14 cellular contexts compared by ENCODE assay signal in the genomic region with DNA sequence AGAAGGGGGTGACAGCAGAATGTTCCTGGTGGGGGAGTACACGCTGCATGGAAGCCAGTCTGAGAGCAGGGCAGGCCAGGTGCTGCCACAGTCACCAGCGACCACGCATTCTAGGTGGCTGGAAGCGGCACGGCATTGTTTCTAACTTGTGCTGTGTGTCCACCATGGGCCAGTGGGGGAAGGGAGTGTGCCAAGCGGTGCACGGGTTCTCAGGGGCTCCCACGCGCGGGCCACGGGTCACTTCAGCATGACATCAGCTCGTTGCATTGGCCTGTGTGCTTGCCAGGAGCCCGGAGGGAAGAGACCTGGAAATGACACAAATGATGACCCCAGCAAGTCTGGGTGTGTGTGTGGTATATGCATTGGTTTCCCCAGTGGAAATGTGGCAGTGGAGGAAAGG.
DNase-seq lines count a peak whose midpoint lies in the region; ATAC-seq, FAIRE-seq and TF ChIP-seq lines count a peak whose summit lies in the region.
"Had no signal": no experiment of that assay in that cellular context is flagged by ENCODE, and none has a peak within 500 bp of the region (broad histone marks: within the 10 kb centered on the region; RNA-seq: fewer than 3 reads in every experiment).

No MANE protein-coding gene starts in this region.

- H4K20me1 ChIP-seq in K562 (replicated peaks; ENCODE audit: control insufficient read depth, insufficient read depth, low read length) (peaks cover 22% of the 10 kb centered on the region; the same call in 1 of the 2 replicates), osteoblast (ENCODE audit: insufficient read depth, low read length) (peaks cover 48% of the 10 kb centered on the region)

- H3K27me3 ChIP-seq in K562 (ENCODE audit: control insufficient read depth in 2 of 2, insufficient read depth in 2 of 2, low read length in 2 of 2) (no peaks in the 10 kb centered on the region; a peak in 1 of 5 replicates), esophagus squamous epithelium (no peaks in the 10 kb centered on the region), osteoblast (ENCODE audit: insufficient read depth, low read length) (no peaks in the 10 kb centered on the region)
- H3K27me3 ChIP-seq: BLaER1 treated with 17β-estradiol and CSF1 and Interleukin-3, amounts not matched to agents 10 nM and 100 nM had no signal

- in situ Hi-C loops in K562 (cut with MboI): no loop called here

- TF ChIP-seq RAD21 in K562 (CRISPR knock-in tag; conservative IDR thresholded peaks at IDR 0.05 in 1 of 2, IDR thresholded peaks at IDR 0.05 in 1 of 2): no peak

- no peaks in the 10 kb centered on the region; the same call in 1 of the 2 replicates for H3K9me3 ChIP-seq in K562 (replicated peaks; ENCODE audit: control insufficient read depth, insufficient read depth, low read depth, low read length)
- no peaks in the 10 kb centered on the region for H3K9me3 ChIP-seq in esophagus squamous epithelium
- H3K9me3 ChIP-seq in osteoblast (ENCODE audit: low read depth, low read length): no peaks in the 10 kb centered on the region
- H3K9me3 ChIP-seq: BLaER1 treated with 17β-estradiol and CSF1 and Interleukin-3, amounts not matched to agents 10 nM and 100 nM; HAP-1 had no signal

- FAIRE-seq in K562 (lab: Jason Lieb, UNC): no peak

- POLR2A ChIA-PET in K562 (lab: Yijun Ruan, JAX): no interaction called here

- BruUV-seq in K562 (replicated peaks; lab: Mats Ljungman, UMichigan): no TSS peak

- H3K36me3 Mint-ChIP-seq in stimulated activated naive B cell treated with anti-CD40 and anti-IgM and Interleukin-4, amounts not matched to agents 10 μg/mL and 1 μg/mL and 100 μg/mL, for 72 hours: peaks cover 29 to 33% of the 10 kb centered on the region in 2 donors

- ATAC-seq in K562: no peak
- ATAC-seq in GM19395 (IDR thresholded peaks at IDR 0.05; ENCODE audit: unreplicated experiment): no peak
- no peak for ATAC-seq in stimulated activated naive B cell treated with anti-CD40 and anti-IgM and Interleukin-4, amounts not matched to agents 10 μg/mL and 1 μg/mL and 100 μg/mL, for 72 hours (replicated peaks)
- ATAC-seq: CD8-positive, alpha-beta T cell had no signal

- peaks cover 17% of the 10 kb centered on the region; the same call in 2 of the 3 replicates for H3K79me2 ChIP-seq in K562 (ENCODE audit: control insufficient read depth, insufficient read depth, low read length)
- H3K79me2 ChIP-seq in osteoblast (ENCODE audit: insufficient read depth, low read length): peaks cover 14% of the 10 kb centered on the region

- H3K9me3 Mint-ChIP-seq in stimulated activated naive B cell treated with anti-CD40 and anti-IgM and Interleukin-4, amounts not matched to agents 10 μg/mL and 1 μg/mL and 100 μg/mL, for 72 hours: no peaks in the 10 kb centered on the region
- H3K9me3 Mint-ChIP-seq: CD8-positive, alpha-beta T cell had no signal

- no peak overlapping the region for H2AFZ ChIP-seq in K562 (ENCODE audit: low read depth, low read length)
- H2AFZ ChIP-seq in osteoblast (ENCODE audit: low read length): no peak overlapping the region

- peaks cover 15% of the 10 kb centered on the region in 2 donors for H3K4me1 Mint-ChIP-seq in stimulated activated naive B cell treated with anti-CD40 and anti-IgM and Interleukin-4, amounts not matched to agents 10 μg/mL and 1 μg/mL and 100 μg/mL, for 72 hours

- intact Hi-C loops in K562 (cut with micrococcal nuclease): no loop called here
- intact Hi-C loops in esophagus squamous epithelium (cut with DNase I): loop anchor here (5.0 kb wide), 1 partner anchor 167 kb away; no protein-coding TSS in a partner anchor

- CTCF ChIA-PET in K562 (lab: Yijun Ruan, JAX; ENCODE audit: low intra/inter-chr PET ratio): no interaction called here

- TF ChIP-seq EP300 in K562 (IDR thresholded peaks at IDR 0.05; ENCODE audit: low read length): no peak

- H3K27me3 Mint-ChIP-seq in stimulated activated naive B cell treated with anti-CD40 and anti-IgM and Interleukin-4, amounts not matched to agents 10 μg/mL and 1 μg/mL and 100 μg/mL, for 72 hours: no peaks in the 10 kb centered on the region
- H3K27me3 Mint-ChIP-seq: B cell had no signal

- H3K4me2 ChIP-seq in K562 (ENCODE audit: insufficient read depth, low read length): no peak overlapping the region
- H3K4me2 ChIP-seq in osteoblast (ENCODE audit: insufficient read depth, low read length): no peak overlapping the region

- H3K27ac ChIP-seq in K562 (ENCODE audit: extremely low read depth, low read depth, low read length): no peak overlapping the region; the same call in 2 of the 3 replicates
- H3K27ac ChIP-seq in esophagus squamous epithelium: peak overlapping the region in 3 of 4 donors; percentile 10 to 78 (median 76)
- no peak overlapping the region for H3K27ac ChIP-seq in osteoblast (ENCODE audit: low read depth, low read length)
- peak overlapping the region; percentile 3 for H3K27ac ChIP-seq in temporal lobe (ENCODE audit: low read depth, low read length)
- H3K27ac ChIP-seq: BLaER1 treated with 17β-estradiol and CSF1 and Interleukin-3, amounts not matched to agents 10 nM and 100 nM had no signal

- H3K4me3 ChIP-seq in K562 (no peak overlapping the region), esophagus squamous epithelium (peak overlapping the region in 1 of 4 donors; percentile 30), osteoblast (ENCODE audit: insufficient read depth, low read length) (no peak overlapping the region)
- H3K4me3 ChIP-seq: BLaER1 treated with 17β-estradiol and CSF1 and Interleukin-3, amounts not matched to agents 10 nM and 100 nM; HAP-1 had no signal

- TF ChIP-seq CTCF in K562 (IDR thresholded peaks at IDR 0.05 in 2 of 3, conservative IDR thresholded peaks at IDR 0.05 in 1 of 3; ENCODE audit: insufficient read depth in 2 of 3, low read depth in 1 of 3, low read length in 3 of 3) (no peak), esophagus squamous epithelium (IDR thresholded peaks at IDR 0.05) (no peak), osteoblast (IDR thresholded peaks at IDR 0.05; ENCODE audit: extremely low read depth, low read depth, low read length) (no peak)

- no peak for TF ChIP-seq POLR2A in K562 (conservative IDR thresholded peaks at IDR 0.05)
- TF ChIP-seq POLR2A in esophagus squamous epithelium (IDR thresholded peaks at IDR 0.05): no peak

- H3K4me1 ChIP-seq in K562 (replicated peaks in 1 of 2; ENCODE audit: control insufficient read depth in 2 of 2, insufficient read depth in 2 of 2, low read length in 2 of 2): peaks cover 0 to 21% of the 10 kb centered on the region in 2 experiments; a peak in 2 of 5 replicates
- peaks cover 39 to 94% (median 71%) of the 10 kb centered on the region in 3 donors for H3K4me1 ChIP-seq in esophagus squamous epithelium
- H3K4me1 ChIP-seq in osteoblast (ENCODE audit: insufficient read depth, low read length): peaks cover 22% of the 10 kb centered on the region
- H3K4me1 ChIP-seq: HAP-1 had no signal

- DNase-seq in K562 (ENCODE audit: extremely low read depth in 1 of 4, low spot score in 3 of 4) (no peak), esophagus squamous epithelium (lab: John Stamatoyannopoulos, UW) (no peak), osteoblast (ENCODE audit: insufficient read length, low spot score, missing footprints) (peak; percentile 5), NK-92 (lab: John Stamatoyannopoulos, UW; ENCODE audit: unreplicated experiment) (no peak)
- DNase-seq in stimulated activated naive B cell treated with anti-CD40 and anti-IgM and Interleukin-4, amounts not matched to agents 10 μg/mL and 1 μg/mL and 100 μg/mL, for 72 hours: no peak
- DNase-seq: Calu3; CD8-positive, alpha-beta T cell; DMS79 treated with DMSO at 0.1 percent for 48 hours; GF-D8 had no signal

- H3K9me1 ChIP-seq in K562 (ENCODE audit: control insufficient read depth, insufficient read depth, low read length): peaks cover 11% of the 10 kb centered on the region

- WGBS in K562 (ENCODE audit: insufficient coverage, low coverage, missing lambda C conversion rate): 85% methylated on average over 13 of the region's 13 CpGs
- 85 to 94% methylated on average over 6 to 13 of the region's 13 CpGs for WGBS in esophagus squamous epithelium, 2 donors

- H3K9ac ChIP-seq in K562 (ENCODE audit: insufficient read depth in 1 of 2, low read depth in 2 of 2, low read length in 2 of 2): no peak overlapping the region; a peak in 1 of 4 replicates
- H3K9ac ChIP-seq: BLaER1 treated with 17β-estradiol and CSF1 and Interleukin-3, amounts not matched to agents 10 nM and 100 nM had no signal

- no peak overlapping the region for H3K27ac Mint-ChIP-seq in stimulated activated naive B cell treated with anti-CD40 and anti-IgM and Interleukin-4, amounts not matched to agents 10 μg/mL and 1 μg/mL and 100 μg/mL, for 72 hours
- H3K27ac Mint-ChIP-seq: B cell; CD8-positive, alpha-beta T cell had no signal

- H3K4me3 Mint-ChIP-seq in stimulated activated naive B cell treated with anti-CD40 and anti-IgM and Interleukin-4, amounts not matched to agents 10 μg/mL and 1 μg/mL and 100 μg/mL, for 72 hours: no peak overlapping the region
- H3K4me3 Mint-ChIP-seq: B cell; CD8-positive, alpha-beta T cell had no signal

- H3K36me3 ChIP-seq in K562 (ENCODE audit: control insufficient read depth, insufficient read depth, low read length): peaks cover 60% of the 10 kb centered on the region; the same call in 2 of the 3 replicates
- peaks cover 0 to 56% (median 0%) of the 10 kb centered on the region in 3 donors for H3K36me3 ChIP-seq in esophagus squamous epithelium
- no peaks in the 10 kb centered on the region for H3K36me3 ChIP-seq in osteoblast (ENCODE audit: insufficient read depth, low read length)
- H3K36me3 ChIP-seq: HAP-1 had no signal

TF ChIP-seq in K562, 482 proteins besides CTCF, POLR2A, EP300 and RAD21 (continues in another document):
- TF ChIP-seq, protein P1, sequence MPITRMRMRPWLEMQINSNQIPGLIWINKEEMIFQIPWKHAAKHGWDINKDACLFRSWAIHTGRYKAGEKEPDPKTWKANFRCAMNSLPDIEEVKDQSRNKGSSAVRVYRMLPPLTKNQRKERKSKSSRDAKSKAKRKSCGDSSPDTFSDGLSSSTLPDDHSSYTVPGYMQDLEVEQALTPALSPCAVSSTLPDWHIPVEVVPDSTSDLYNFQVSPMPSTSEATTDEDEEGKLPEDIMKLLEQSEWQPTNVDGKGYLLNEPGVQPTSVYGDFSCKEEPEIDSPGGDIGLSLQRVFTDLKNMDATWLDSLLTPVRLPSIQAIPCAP (CRISPR knock-in tag; IDR thresholded peaks at IDR 0.05; ENCODE audit: borderline replicate concordance): no peak
- TF ChIP-seq HNRNPLL (IDR thresholded peaks at IDR 0.05; ENCODE audit: low read depth, low read length, poor library complexity, severe bottlenecking): no peak
- no peak for TF ChIP-seq ZNF644 (tag; IDR thresholded peaks at IDR 0.05; ENCODE audit: low read depth)
- TF ChIP-seq POLR2G (IDR thresholded peaks at IDR 0.05; ENCODE audit: low read depth, low read length): 0 out of 2 replicates have a peak, but pooled peaks have one; percentile 38
- TF ChIP-seq CBFA2T2 (conservative IDR thresholded peaks at IDR 0.05): no peak
- TF ChIP-seq BMI1 (IDR thresholded peaks at IDR 0.05; ENCODE audit: low read length): no peak
- TF ChIP-seq MEF2D (tag; conservative IDR thresholded peaks at IDR 0.05; ENCODE audit: low read depth): no peak

Comparison
In these comparisons a context has a peak if more than half of its experiments do, and no peak if none do; other contexts are left out.
1. H3K27ac ChIP-seq: peak in esophagus squamous epithelium (3 of 4) and temporal lobe (single experiment); none in K562 (single experiment) and osteoblast (single experiment).